25 cellular contexts compared by ENCODE assay signal in genomic region chr6:133505680-133506079, GRCh38.
"Had no signal": no experiment of that assay in that cellular context is flagged by ENCODE, and none has a peak within 500 bp of the region (broad histone marks: within the 10 kb centered on the region; RNA-seq: fewer than 3 reads in every experiment).

No MANE protein-coding gene starts in this region.

- H3K4me3 ChIP-seq: Peyer's patch, SJSA1 had no signal

- ATAC-seq: activated naive CD4-positive, alpha-beta T cell treated with anti-CD3 and anti-CD28 coated beads, Interleukin-2, amount 50 U/mL, for 72 hours; activated naive CD8-positive, alpha-beta T cell treated with anti-CD3 and anti-CD28 coated beads, Interleukin-2, amount 50 U/mL, for 24 hours; activated T-cell treated with anti-CD3 and anti-CD28 coated beads, Interleukin-2, amount 50 U/mL, for 4 hours had no signal

- H3K9me3 Mint-ChIP-seq: activated CD4-positive, alpha-beta memory T cell treated with anti-CD3 and anti-CD28 coated beads for 36 hours; activated CD4-positive, alpha-beta T cell treated with anti-CD3 and anti-CD28 coated beads, Interleukin-2, amount 10 ng/mL, durations not matched to agents 7 days and 5 days; activated naive CD4-positive, alpha-beta T cell treated with anti-CD3 and anti-CD28 coated beads, Interleukin-2, amount 50 U/mL, for 72 hours; activated naive CD8-positive, alpha-beta T cell treated with anti-CD3 and anti-CD28 coated beads, Interleukin-2, amount 50 U/mL, for 24 hours; activated T-cell treated with anti-CD3 and anti-CD28 coated beads, Interleukin-2, amount 50 U/mL, for 4 hours; T-helper 1 cell treated with Interleukin-12 subunit alpha and Interleukin-12 subunit beta and Interleukin-4 antibody, amounts not matched to agents 30 μg/mL and 1 μg/mL, for 36 hours had no signal

- H3K27me3 Mint-ChIP-seq: activated CD4-positive, alpha-beta T cell treated with anti-CD3 and anti-CD28 coated beads, Interleukin-2, amount 10 ng/mL, durations not matched to agents 7 days and 5 days had no signal

- H3K27me3 ChIP-seq: brain microvascular endothelial cell, Peyer's patch, SJSA1 had no signal

- H3K9me3 ChIP-seq: Peyer's patch, SJSA1 had no signal

- H3K4me1 Mint-ChIP-seq: activated B cell treated with CpG ODN at 0.5 μM for 24 hours; activated CD4-positive, alpha-beta T cell treated with anti-CD3 and anti-CD28 coated beads, Interleukin-2, amount 10 ng/mL, durations not matched to agents 7 days and 5 days; activated naive CD8-positive, alpha-beta T cell treated with anti-CD3 and anti-CD28 coated beads, Interleukin-2, amount 50 U/mL, for 24 hours had no signal

- H3K27ac ChIP-seq: brain microvascular endothelial cell, Peyer's patch, SJSA1 had no signal

- H3K27ac Mint-ChIP-seq: activated B cell treated with CpG ODN at 0.5 μM for 24 hours; activated CD4-positive, alpha-beta memory T cell treated with anti-CD3 and anti-CD28 coated beads for 36 hours; activated CD4-positive, alpha-beta T cell treated with anti-CD3 and anti-CD28 coated beads, Interleukin-2, amount 10 ng/mL, durations not matched to agents 7 days and 5 days; activated naive CD4-positive, alpha-beta T cell treated with anti-CD3 and anti-CD28 coated beads, Interleukin-2, amount 50 U/mL, for 72 hours; activated naive CD8-positive, alpha-beta T cell treated with anti-CD3 and anti-CD28 coated beads, Interleukin-2, amount 50 U/mL, for 24 hours; T-helper 1 cell treated with Interleukin-12 subunit alpha and Interleukin-12 subunit beta and Interleukin-4 antibody, amounts not matched to agents 30 μg/mL and 1 μg/mL, for 36 hours had no signal

- H3K36me3 Mint-ChIP-seq: activated CD4-positive, alpha-beta memory T cell treated with anti-CD3 and anti-CD28 coated beads for 36 hours; activated naive CD4-positive, alpha-beta T cell treated with anti-CD3 and anti-CD28 coated beads, Interleukin-2, amount 50 U/mL, for 72 hours had no signal

- DNase-seq: activated B cell treated with CpG ODN at 0.5 μM for 24 hours; activated CD4-positive, alpha-beta memory T cell treated with anti-CD3 and anti-CD28 coated beads for 36 hours; activated CD4-positive, alpha-beta T cell treated with anti-CD3 and anti-CD28 coated beads, Interleukin-2, amount 10 ng/mL, durations not matched to agents 7 days and 5 days; activated CD8-positive, alpha-beta memory T cell treated with anti-CD3 and anti-CD28 coated beads for 24 hours; activated effector memory CD4-positive, alpha-beta T cell treated with anti-CD3 and anti-CD28 coated beads, Interleukin-2, amount 50 U/mL, for 16 hours; activated naive CD4-positive, alpha-beta T cell treated with Interleukin-2 at 50 U/mL for 16 hours; activated naive CD8-positive, alpha-beta T cell treated with anti-CD3 and anti-CD28 coated beads, Interleukin-2, amount 50 U/mL, for 24 hours; activated T-cell treated with anti-CD3 and anti-CD28 coated beads, Interleukin-2, amount 50 U/mL, for 4 hours; amniotic stem cell; brain microvascular endothelial cell; cerebellar nuclear complex; Kasumi-1; NCI-H1105 treated with DMSO at 0.1 percent for 48 hours; NCI-H1436 treated with DMSO at 0.1 percent for 48 hours; NCI-H187; NCI-H2081; NCI-H510A treated with DMSO at 0.1 percent for 48 hours; NCI-H69; NK-92 treated with Interleukin-12 subunit alpha and Interleukin-12 subunit beta, amount 100 ng/mL, for 24 hours; OCI-M1; Peyer's patch; SHP77 had no signal

- H3K4me1 ChIP-seq: Peyer's patch, SJSA1 had no signal

- H3K36me3 ChIP-seq: brain microvascular endothelial cell, Peyer's patch, SJSA1 had no signal

- H3K4me3 Mint-ChIP-seq: activated B cell treated with CpG ODN at 0.5 μM for 24 hours; activated CD4-positive, alpha-beta memory T cell treated with anti-CD3 and anti-CD28 coated beads for 36 hours; activated CD4-positive, alpha-beta T cell treated with anti-CD3 and anti-CD28 coated beads, Interleukin-2, amount 10 ng/mL, durations not matched to agents 7 days and 5 days; activated naive CD8-positive, alpha-beta T cell treated with anti-CD3 and anti-CD28 coated beads, Interleukin-2, amount 50 U/mL, for 24 hours; activated T-cell treated with anti-CD3 and anti-CD28 coated beads, Interleukin-2, amount 50 U/mL, for 4 hours; T-helper 1 cell treated with Interleukin-12 subunit alpha and Interleukin-12 subunit beta and Interleukin-4 antibody, amounts not matched to agents 30 μg/mL and 1 μg/mL, for 36 hours had no signal
